Comparison of ENCODE assay signal across 11 cellular contexts in the genomic region with DNA sequence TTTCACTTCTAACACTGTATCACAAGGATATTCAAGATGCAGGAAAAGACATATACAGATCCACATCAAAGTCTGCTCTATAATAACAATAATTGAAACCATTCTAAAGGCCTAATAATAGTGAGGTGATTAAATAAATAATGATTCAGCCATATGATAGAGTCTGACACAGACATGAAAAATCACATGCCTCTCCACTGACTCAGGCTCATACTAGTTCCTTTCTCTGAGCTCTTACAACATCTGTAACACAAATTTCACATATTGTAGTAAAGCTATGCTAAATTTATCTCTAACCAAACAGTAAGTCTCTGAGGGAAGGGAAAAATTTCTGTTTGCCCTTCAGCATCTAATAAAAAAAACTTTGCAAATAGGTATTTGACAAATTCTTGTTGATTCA. TPM values are rescaled to one million over a fixed set of nuclear protein-coding genes. Genes with fewer than 3 reads are reported as not detected.
A peak's percentile ranks its signal among the peaks of the same experiment; 100 is the strongest.
DNase-seq lines count a peak whose midpoint lies in the region; ATAC-seq, FAIRE-seq and TF ChIP-seq lines count a peak whose summit lies in the region.
"Had no signal": no experiment of that assay in that cellular context is flagged by ENCODE, and none has a peak within 500 bp of the region (broad histone marks: within the 10 kb centered on the region; RNA-seq: fewer than 3 reads in every experiment).

No MANE protein-coding gene starts in this region.

- DNase-seq in SIG-M5 treated with dmso at 0.1 percent for 504 hours (lab: John Stamatoyannopoulos, UW; ENCODE audit: unreplicated experiment) (peak; percentile 71), SIG-M5 (lab: John Stamatoyannopoulos, UW) (no peak), cardiac fibroblast (ENCODE audit: low read depth in 2 of 2) (peak; percentile 94 to 98), left lung (no peak), urothelium cell line (ENCODE audit: low spot score) (peak; percentile 43), NCI-H1048 (lab: John Stamatoyannopoulos, UW) (no peak), OCI-M2 (lab: John Stamatoyannopoulos, UW; ENCODE audit: unreplicated experiment) (no peak)
- DNase-seq: activated effector memory CD4-positive, alpha-beta T cell treated with anti-CD3 and anti-CD28 coated beads, Interleukin-2, amount 50 U/mL, for 16 hours; OCI-M1 had no signal

- H3K27ac ChIP-seq in left lung, result peak overlapping the region; percentile 68 to 70

- H3K36me3 ChIP-seq in left lung, result no peaks in the 10 kb centered on the region

- intact Hi-C loops in left lung (cut with DNase I), result no loop called here

- ATAC-seq in left lung (peak; percentile 93), HG02798 (IDR thresholded peaks at IDR 0.05; ENCODE audit: poor library complexity, unreplicated experiment) (no peak)

- H3K4me1 ChIP-seq in left lung, result peaks cover 4 to 26% of the 10 kb centered on the region in 2 donors

- TF ChIP-seq CTCF in cardiac fibroblast (IDR thresholded peaks at IDR 0.05; ENCODE audit: low read depth, low read length) (no peak), left lung (IDR thresholded peaks at IDR 0.05) (no peak)

- H3K4me3 ChIP-seq in cardiac fibroblast (replicated peaks in 1 of 2; ENCODE audit: low read depth in 2 of 2, low read length in 2 of 2) (no peak overlapping the region), left lung (no peak overlapping the region)

- no peak for FAIRE-seq in urothelium cell line (lab: Jason Lieb, UNC)
- FAIRE-seq: A204.1 had no signal

- H3K27me3 ChIP-seq in left lung, result no peaks in the 10 kb centered on the region

- no peaks in the 10 kb centered on the region for H3K9me3 ChIP-seq in left lung

RNA-seq across cellular contexts. Expression of a gene that starts 54.1 kb away (rescaled TPM):
- 1 to 10 TPM; 1.5 to 2.2 TPM for total RNA-seq in left lung

Comparison
In these comparisons a context has a peak if more than half of its experiments do, and no peak if none do; other contexts are left out.
1. DNase-seq: peak in SIG-M5 treated with dmso at 0.1 percent for 504 hours (single experiment), cardiac fibroblast (2 of 2) and urothelium cell line (single experiment); none in SIG-M5 (single experiment), left lung (0 of 2), NCI-H1048 (single experiment) and OCI-M2 (single experiment).